In the genomic region with DNA sequence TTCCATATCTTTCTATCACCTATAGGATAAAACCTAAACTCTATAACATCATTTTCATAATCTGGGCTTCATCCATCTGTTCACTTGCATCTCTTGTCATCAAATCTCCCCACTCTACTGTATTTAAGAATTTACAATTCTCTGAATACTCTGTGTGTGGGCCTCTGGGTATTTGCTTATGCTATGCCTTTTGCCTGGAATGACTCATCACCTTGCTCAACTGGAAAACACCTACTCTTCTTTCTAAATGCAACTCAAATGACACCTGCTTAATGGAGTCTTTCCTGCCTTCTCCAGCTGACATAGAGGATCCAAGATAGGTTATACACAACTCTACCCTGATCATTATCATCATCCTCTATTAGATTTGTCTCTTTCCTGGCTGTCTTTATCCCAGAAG, we compare ENCODE assay signal across 8 cellular contexts.
DNase-seq lines count a peak whose midpoint lies in the region; ATAC-seq and TF ChIP-seq lines count a peak whose summit lies in the region.

No MANE protein-coding gene starts in this region.

- no peak overlapping the region for H3K27ac Mint-ChIP-seq in nephron progenitor cell

- no peak overlapping the region for H3K4me3 Mint-ChIP-seq in nephron progenitor cell

- peaks cover 6% of the 10 kb centered on the region for H3K36me3 Mint-ChIP-seq in nephron progenitor cell (ENCODE audit: low read depth)

- H3K9me3 Mint-ChIP-seq in nephron progenitor cell, result peaks cover 15% of the 10 kb centered on the region

- DNase-seq in H4 (ENCODE audit: low spot score), result peak; percentile 14
- DNase-seq in kidney tubule cell (ENCODE audit: low spot score), result peak; percentile 60
- DNase-seq in NCI-H82 (lab: John Stamatoyannopoulos, UW), result no peak
- DNase-seq in NCI-H128 (lab: John Stamatoyannopoulos, UW; ENCODE audit: unreplicated experiment), result no peak
- no peak for DNase-seq in nephron progenitor cell
- DNase-seq in activated CD4-positive, alpha-beta T cell treated with anti-CD3 and anti-CD28 coated beads for 4 hours, result no peak

- peaks cover 11% of the 10 kb centered on the region for H3K4me1 Mint-ChIP-seq in nephron progenitor cell

- H3K27me3 Mint-ChIP-seq in nephron progenitor cell (ENCODE audit: low read depth, poor library complexity), result peaks cover 3% of the 10 kb centered on the region

- ATAC-seq in GM18858 (IDR thresholded peaks at IDR 0.05; ENCODE audit: unreplicated experiment), result peak; percentile 97
- peak; percentile 99 for ATAC-seq in HG03575 (IDR thresholded peaks at IDR 0.05; ENCODE audit: extremely low read depth, insufficient number of reproducible peaks, low FRiP score, unreplicated experiment)

- no peak for TF ChIP-seq CTCF in nephron progenitor cell (IDR thresholded peaks at IDR 0.05)

Comparison
In these comparisons a context has a peak if more than half of its experiments do, and no peak if none do; other contexts are left out.
1. DNase-seq: peak in H4 (single experiment) and kidney tubule cell (single experiment); none in NCI-H82 (single experiment), NCI-H128 (single experiment), nephron progenitor cell (single experiment) and activated CD4-positive, alpha-beta T cell treated with anti-CD3 and anti-CD28 coated beads for 4 hours (0 of 2).